15 cellular contexts compared by ENCODE assay signal in genomic region chr11:110327508-110327907, GRCh38. TPM values are rescaled to one million over a fixed set of nuclear protein-coding genes. Genes with fewer than 3 reads are reported as not detected.
DNase-seq lines count a peak whose midpoint lies in the region; ATAC-seq, FAIRE-seq and TF ChIP-seq lines count a peak whose summit lies in the region.
"Had no signal": no experiment of that assay in that cellular context is flagged by ENCODE, and none has a peak within 500 bp of the region (broad histone marks: within the 10 kb centered on the region; RNA-seq: fewer than 3 reads in every experiment).

No MANE protein-coding gene starts in this region.

- peaks cover 34% of the 10 kb centered on the region for H3K4me1 Mint-ChIP-seq in T-helper 1 cell treated with Interleukin-12 subunit alpha and Interleukin-12 subunit beta and Interleukin-4 antibody, amounts not matched to agents 30 μg/mL and 1 μg/mL, for 36 hours (ENCODE audit: low read depth)

- H4K20me1 ChIP-seq in OCI-LY3 (ENCODE audit: insufficient read depth, low read length) (no peaks in the 10 kb centered on the region), endothelial cell of umbilical vein (replicated peaks; ENCODE audit: control insufficient read depth, extremely low read depth, insufficient read depth, low read length) (no peaks in the 10 kb centered on the region)

- H3K36me3 Mint-ChIP-seq in T-helper 1 cell treated with Interleukin-12 subunit alpha and Interleukin-12 subunit beta and Interleukin-4 antibody, amounts not matched to agents 30 μg/mL and 1 μg/mL, for 36 hours (ENCODE audit: low read depth) = peaks cover 10% of the 10 kb centered on the region

- peak overlapping the region; percentile 96 for H3K4me3 Mint-ChIP-seq in T-helper 1 cell treated with Interleukin-12 subunit alpha and Interleukin-12 subunit beta and Interleukin-4 antibody, amounts not matched to agents 30 μg/mL and 1 μg/mL, for 36 hours

- FAIRE-seq in endothelial cell of umbilical vein (lab: Jason Lieb, UNC) = no peak
- FAIRE-seq: D721Med, pancreas, small intestine had no signal

- intact Hi-C loops in endothelial cell of umbilical vein (cut with micrococcal nuclease) = no loop called here

- no peak overlapping the region for H2BK5ac ChIP-seq in mesendoderm (ENCODE audit: low read length)

- H3K9me3 ChIP-seq in OCI-LY3 (ENCODE audit: insufficient read depth, low read length) = no peaks in the 10 kb centered on the region
- H3K9me3 ChIP-seq in endothelial cell of umbilical vein (replicated peaks; ENCODE audit: control insufficient read depth, insufficient read depth, low read length) = no peaks in the 10 kb centered on the region
- H3K9me3 ChIP-seq: pancreas, thyroid gland had no signal

- no peaks in the 10 kb centered on the region for H3K79me2 ChIP-seq in OCI-LY3 (ENCODE audit: low read length)
- H3K79me2 ChIP-seq in endothelial cell of umbilical vein (ENCODE audit: control insufficient read depth, insufficient read depth, low read length) = no peaks in the 10 kb centered on the region
- no peaks in the 10 kb centered on the region for H3K79me2 ChIP-seq in mesendoderm (ENCODE audit: control insufficient read depth, insufficient read depth, low read length)

- H3K27ac ChIP-seq in OCI-LY3 (ENCODE audit: low read length) = peak overlapping the region; percentile 14; the same call in 1 of the 2 replicates
- H3K27ac ChIP-seq in endothelial cell of umbilical vein (ENCODE audit: insufficient read depth, low read depth, low read length) = no peak overlapping the region
- H3K27ac ChIP-seq in mesendoderm (ENCODE audit: low read depth, low read length) = no peak overlapping the region
- H3K27ac ChIP-seq: pancreas, thyroid gland had no signal

- H3K27ac Mint-ChIP-seq in T-helper 1 cell treated with Interleukin-12 subunit alpha and Interleukin-12 subunit beta and Interleukin-4 antibody, amounts not matched to agents 30 μg/mL and 1 μg/mL, for 36 hours = peak overlapping the region; percentile 97

- H3K36me3 ChIP-seq in OCI-LY3 (replicated peaks; ENCODE audit: low read depth, low read length) = peaks cover 11% of the 10 kb centered on the region
- H3K36me3 ChIP-seq in endothelial cell of umbilical vein (ENCODE audit: control insufficient read depth in 2 of 2, extremely low read depth in 1 of 2, insufficient read depth in 2 of 2, low read length in 2 of 2) = no peaks in the 10 kb centered on the region
- no peaks in the 10 kb centered on the region for H3K36me3 ChIP-seq in mesendoderm (ENCODE audit: control insufficient read depth, insufficient read depth, low read length)
- H3K36me3 ChIP-seq: pancreas, thyroid gland had no signal

- no peaks in the 10 kb centered on the region for H3K9me1 ChIP-seq in endothelial cell of umbilical vein (replicated peaks; ENCODE audit: control insufficient read depth, extremely low read depth, insufficient read depth, low read length)

- TF ChIP-seq CTCF in OCI-LY3 (IDR thresholded peaks at IDR 0.05; ENCODE audit: low read depth, low read length) (no peak), endothelial cell of umbilical vein (IDR thresholded peaks at IDR 0.05; ENCODE audit: extremely low read depth in 1 of 2, insufficient read depth in 1 of 2, low read depth in 1 of 2, low read length in 2 of 2) (no peak)

- no peaks in the 10 kb centered on the region for H3K27me3 ChIP-seq in OCI-LY3 (ENCODE audit: low read depth, low read length)
- no peaks in the 10 kb centered on the region for H3K27me3 ChIP-seq in endothelial cell of umbilical vein (ENCODE audit: control insufficient read depth in 2 of 2, insufficient read depth in 2 of 2, low read length in 2 of 2)
- H3K27me3 ChIP-seq in mesendoderm (ENCODE audit: insufficient read depth, low read length, poor library complexity) = peaks cover 2% of the 10 kb centered on the region
- H3K27me3 ChIP-seq: pancreas, thyroid gland had no signal

- no peak overlapping the region for H3K56ac ChIP-seq in mesendoderm (ENCODE audit: low read length)

- DNase-seq in T-helper 1 cell (no peak), endothelial cell of umbilical vein (ENCODE audit: low read depth, low spot score) (no peak), mesendoderm (no peak)
- DNase-seq in effector CD8-positive, alpha-beta T cell (lab: John Stamatoyannopoulos, UW) = no peak
- DNase-seq: NCI-H1417, NCI-H510A, pancreas, T1000, thyroid gland had no signal

- peaks cover 18% of the 10 kb centered on the region for H3K4me1 ChIP-seq in OCI-LY3 (ENCODE audit: low read length)
- H3K4me1 ChIP-seq in endothelial cell of umbilical vein (ENCODE audit: control insufficient read depth, extremely low read depth, insufficient read depth, low read length) = peaks cover 17% of the 10 kb centered on the region
- no peaks in the 10 kb centered on the region for H3K4me1 ChIP-seq in mesendoderm (ENCODE audit: control insufficient read depth, low read depth, low read length)
- H3K4me1 ChIP-seq: pancreas, thyroid gland had no signal

- H3K4me2 ChIP-seq in OCI-LY3 (ENCODE audit: low read length) = peak overlapping the region; percentile 67
- H3K4me2 ChIP-seq in endothelial cell of umbilical vein (ENCODE audit: insufficient read depth, low read length) = no peak overlapping the region
- H3K4me2 ChIP-seq in mesendoderm (ENCODE audit: low read length) = no peak overlapping the region

- CTCF ChIA-PET in endothelial cell of umbilical vein (lab: Charles Lee) = interaction anchor here (0.7 to 3.2 kb wide), 2 partner anchors 9 to 351 kb away, joined by 4 to 16 read pairs; no protein-coding TSS in a partner anchor

- ATAC-seq in GM18909 (IDR thresholded peaks at IDR 0.05; ENCODE audit: poor library complexity, unreplicated experiment) = peak; percentile 36
- ATAC-seq in HG03108 (IDR thresholded peaks at IDR 0.05; ENCODE audit: unreplicated experiment) = no peak
- ATAC-seq: pancreas had no signal

- dilution Hi-C loops in endothelial cell of umbilical vein (cut with MboI; ENCODE audit: extremely low pct_ligation_motif_present, low sequenced_read_pairs) = no loop called here

- peaks cover 4% of the 10 kb centered on the region for H3K9me3 Mint-ChIP-seq in T-helper 1 cell treated with Interleukin-12 subunit alpha and Interleukin-12 subunit beta and Interleukin-4 antibody, amounts not matched to agents 30 μg/mL and 1 μg/mL, for 36 hours

- no peak for TF ChIP-seq POLR2A in endothelial cell of umbilical vein (IDR thresholded peaks at IDR 0.05; ENCODE audit: low read depth, low read length)

- no peak overlapping the region for H2AFZ ChIP-seq in OCI-LY3 (ENCODE audit: low read depth, low read length)
- H2AFZ ChIP-seq in endothelial cell of umbilical vein (ENCODE audit: low read depth, low read length) = no peak overlapping the region

- no peak overlapping the region for H3K23ac ChIP-seq in mesendoderm (ENCODE audit: low read length)

- H3K4ac ChIP-seq in mesendoderm (ENCODE audit: low read depth, low read length) = no peak overlapping the region

- H3K4me3 ChIP-seq in OCI-LY3 (ENCODE audit: low read length) = peak overlapping the region; percentile 77
- no peak overlapping the region for H3K4me3 ChIP-seq in endothelial cell of umbilical vein (replicated peaks in 1 of 3; ENCODE audit: insufficient read depth in 1 of 3, low read depth in 1 of 3, low read length in 3 of 3)
- no peak overlapping the region for H3K4me3 ChIP-seq in mesendoderm (ENCODE audit: low read length)
- H3K4me3 ChIP-seq: pancreas, thyroid gland had no signal

- no peak overlapping the region for H2AK5ac ChIP-seq in mesendoderm (ENCODE audit: low read length)

- H4K5ac ChIP-seq in mesendoderm (ENCODE audit: low read length) = no peak overlapping the region

- no CpG with 5 or more reads among the region's 3 CpGs for WGBS in mesendoderm (ENCODE audit: extremely low coverage, insufficient coverage, low lambda C conversion rate)

- H3K18ac ChIP-seq in mesendoderm (ENCODE audit: low read length) = no peak overlapping the region

- H3K79me1 ChIP-seq in mesendoderm (ENCODE audit: low read length) = no peaks in the 10 kb centered on the region

- POLR2A ChIA-PET in endothelial cell of umbilical vein (lab: Charles Lee) = interaction anchor here (0.6 to 2.3 kb wide), 5 partner anchors 32 to 147 kb away, joined by 3 to 12 read pairs (median 4); no protein-coding TSS in a partner anchor

- no peak overlapping the region for H2BK120ac ChIP-seq in mesendoderm (ENCODE audit: low read depth, low read length)

- BruUV-seq in endothelial cell of umbilical vein (replicated peaks; lab: Mats Ljungman, UMichigan) = TSS peak; percentile 40

- H3K9ac ChIP-seq in OCI-LY3 (ENCODE audit: low read length) (peak overlapping the region; percentile 16; the same call in 1 of the 2 replicates), endothelial cell of umbilical vein (replicated peaks; ENCODE audit: extremely low read depth, insufficient read depth, low read length) (no peak overlapping the region), mesendoderm (ENCODE audit: low read length) (no peak overlapping the region)

- no peaks in the 10 kb centered on the region for H3K27me3 Mint-ChIP-seq in T-helper 1 cell treated with Interleukin-12 subunit alpha and Interleukin-12 subunit beta and Interleukin-4 antibody, amounts not matched to agents 30 μg/mL and 1 μg/mL, for 36 hours (ENCODE audit: low read depth)

- no peak overlapping the region for H2BK15ac ChIP-seq in mesendoderm (replicated peaks; ENCODE audit: low read depth)

- no peak overlapping the region for H4K8ac ChIP-seq in mesendoderm (ENCODE audit: low read depth, low read length)

TF ChIP-seq in endothelial cell of umbilical vein, 7 proteins besides CTCF, POLR2A, EP300 and RAD21 (continues in another document):
- TF ChIP-seq MAX (IDR thresholded peaks at IDR 0.05; ENCODE audit: insufficient read depth, insufficient read length) (no peak), MYC (IDR thresholded peaks at IDR 0.05; ENCODE audit: low read depth, low read length) (no peak), POLR2AphosphoS5 (IDR thresholded peaks at IDR 0.05; ENCODE audit: insufficient read depth, low read depth, low read length) (no peak), GATA2 (IDR thresholded peaks at IDR 0.05; ENCODE audit: insufficient read depth, insufficient read length, low read depth, low read length) (no peak), EZH2 (IDR thresholded peaks at IDR 0.05; ENCODE audit: borderline replicate concordance, low read depth, low read length, severe bottlenecking) (no peak)

RNA-seq across cellular contexts. Expression of gene RDX, which starts 31.1 kb away (rescaled TPM):
- total RNA-seq in endothelial cell of umbilical vein = 239 and 280 TPM in 2 replicates
- 33.3 and 47.9 TPM in 2 replicates for polyA plus RNA-seq in endothelial cell of umbilical vein
- 79.1 and 82.2 TPM in 2 replicates for polyA plus RNA-seq in endothelial cell of umbilical vein (2011; cell fraction: cytosol; rRNA removed)
- 117 and 139 TPM in 2 replicates for polyA plus RNA-seq in endothelial cell of umbilical vein (2011; cell fraction: nucleus; rRNA removed)
- 142 and 171 TPM in 2 replicates for polyA plus RNA-seq in endothelial cell of umbilical vein (2012)
- 112 and 147 TPM in 2 replicates for polyA minus RNA-seq in endothelial cell of umbilical vein
- polyA minus RNA-seq in endothelial cell of umbilical vein (2011; cell fraction: cytosol; rRNA and poly(A)+ RNA removed) = 67.5 TPM
- polyA minus RNA-seq in endothelial cell of umbilical vein (2011; cell fraction: nucleus; rRNA and poly(A)+ RNA removed) = 82.8 and 95.4 TPM in 2 replicates
- polyA plus RNA-seq in mesendoderm (2013, experiment 1 of 2) = 93.2 TPM
- polyA plus RNA-seq in mesendoderm (2013, experiment 2 of 2) = 91.8 TPM
